Comparison of ENCODE assay signal across 8 cellular contexts in genomic region chr15:35743320-35743719, GRCh38.
"Had no signal": no experiment of that assay in that cellular context is flagged by ENCODE, and none has a peak within 500 bp of the region (broad histone marks: within the 10 kb centered on the region; RNA-seq: fewer than 3 reads in every experiment).

No MANE protein-coding gene starts in this region.

- H3K27ac ChIP-seq: HL-60 had no signal

- H3K4me1 ChIP-seq: HAP-1 had no signal

- H3K9me3 Mint-ChIP-seq: GM23338, HFFc6, IgD-negative memory B cell had no signal

- H3K4me3 Mint-ChIP-seq: GM23338, HFFc6, IgD-negative memory B cell had no signal

- H3K9me3 ChIP-seq: HAP-1 had no signal

- H2AFZ ChIP-seq: GM23338 had no signal

- DNase-seq: H7, HFFc6, KG1 had no signal

- H3K4me1 Mint-ChIP-seq: IgD-negative memory B cell had no signal

- H3K36me3 Mint-ChIP-seq: IgD-negative memory B cell had no signal

- ATAC-seq: GM23338, HCT116 had no signal

- H3K36me3 ChIP-seq: HAP-1 had no signal

- H3K4me3 ChIP-seq: GM23338, HAP-1 had no signal

- H3K4me2 ChIP-seq: GM23338 had no signal

- H3K27ac Mint-ChIP-seq: GM23338, HFFc6, IgD-negative memory B cell had no signal
